Comparison of ENCODE assay signal across 1 cellular context in genomic region chr20:63295422-63295821, GRCh38.
TF ChIP-seq lines count a peak whose summit lies in the region.

No MANE protein-coding gene starts in this region.

TF ChIP-seq in WTC11, 78 proteins besides CTCF, POLR2A, EP300 and RAD21 (continued from another document):
- TF ChIP-seq ZNF416 (CRISPR knock-in tag; IDR thresholded peaks at IDR 0.05): no peak
- TF ChIP-seq TP53 (CRISPR knock-in tag; IDR thresholded peaks at IDR 0.05): no peak
- TF ChIP-seq ZBTB21 (CRISPR knock-in tag; IDR thresholded peaks at IDR 0.05; ENCODE audit: borderline replicate concordance): no peak
